8 cellular contexts compared by ENCODE assay signal in genomic region chr12:66303316-66303804, GRCh38. TPM values are rescaled to one million over a fixed set of nuclear protein-coding genes. Genes with fewer than 3 reads are reported as not detected.
A peak's percentile ranks its signal among the peaks of the same experiment; 100 is the strongest.
DNase-seq lines count a peak whose midpoint lies in the region; ATAC-seq, FAIRE-seq and TF ChIP-seq lines count a peak whose summit lies in the region.
"Not testable (repeated sequence)": the region's sequence is repeated elsewhere in the genome, so short reads cannot be mapped to it uniquely, and the experiment has no call there.

No MANE protein-coding gene starts in this region.

- not testable (repeated sequence) for H2BK5ac ChIP-seq in H1 (ENCODE audit: low read depth, low read length)

- CTCF ChIA-PET in H1 (lab: Charles Lee; ENCODE audit: partially characterized antibody): interaction anchor here (1.3 to 1.9 kb wide), 2 partner anchors 33 to 35 kb away, joined by 3 to 8 read pairs; no protein-coding TSS in a partner anchor

- peak overlapping the region; percentile 87 for H3K4me2 ChIP-seq in MM.1S (ENCODE audit: low read depth, low read length)
- H3K4me2 ChIP-seq in H1 (ENCODE audit: insufficient read depth in 1 of 2, low read depth in 2 of 2, low read length in 2 of 2): peak overlapping the region; percentile 69 to 89

- not testable (repeated sequence) for H2BK20ac ChIP-seq in H1 (ENCODE audit: low read length)

- H2BK15ac ChIP-seq in H1 (ENCODE audit: low read length): not testable (repeated sequence)

- H4K91ac ChIP-seq in H1 (replicated peaks; ENCODE audit: insufficient read length, low read length): not testable (repeated sequence)

- not testable (repeated sequence) for H3K23me2 ChIP-seq in H1 (ENCODE audit: low read depth, low read length)

- H3K4me1 ChIP-seq in MM.1S (ENCODE audit: low read length) (peaks cover 13% of the 10 kb centered on the region; the same call in 1 of the 2 replicates), mucosa of stomach (ENCODE audit: control insufficient read depth, insufficient read depth, low read length) (peaks cover 12% of the 10 kb centered on the region), thoracic aorta (ENCODE audit: control insufficient read depth in 1 of 2, low read depth in 2 of 2) (peaks cover 0 to 13% of the 10 kb centered on the region in 2 donors)
- not testable (repeated sequence) for H3K4me1 ChIP-seq in H1 (replicated peaks in 1 of 4; ENCODE audit: control insufficient read depth in 3 of 4, insufficient read depth in 4 of 4, low read length in 3 of 4)

- H3K9me3 ChIP-seq in MM.1S (replicated peaks; ENCODE audit: insufficient read depth, low read length); H1 (ENCODE audit: insufficient read depth in 2 of 2, low read depth in 1 of 2, low read length in 1 of 2); mucosa of stomach (ENCODE audit: control insufficient read depth, low read length); thoracic aorta: not testable (repeated sequence)

- not testable (repeated sequence) for H3K23ac ChIP-seq in H1 (ENCODE audit: insufficient read length)

- H3K79me2 ChIP-seq in MM.1S (ENCODE audit: low read length): peaks cover 31% of the 10 kb centered on the region
- H3K79me2 ChIP-seq in H1 (ENCODE audit: control insufficient read depth in 1 of 2, insufficient read depth in 2 of 2, low read length in 2 of 2): not testable (repeated sequence)

- not testable (repeated sequence) for H2AFZ ChIP-seq in MM.1S (ENCODE audit: low read length); H1 (ENCODE audit: low read length)

- not testable (repeated sequence) for H4K20me1 ChIP-seq in MM.1S (ENCODE audit: insufficient read depth, low read length); H1 (replicated peaks in 1 of 2; ENCODE audit: control insufficient read depth in 1 of 2, insufficient read depth in 2 of 2, low read length in 2 of 2)

- H3K9me3 Mint-ChIP-seq in activated T-cell treated with anti-CD3 and anti-CD28 coated beads, Interleukin-2, amount 50 U/mL, for 24 hours: not testable (repeated sequence)

- H2BK12ac ChIP-seq in H1 (ENCODE audit: low read depth, low read length): not testable (repeated sequence)

- peak overlapping the region; percentile 100 for H3K27ac Mint-ChIP-seq in activated T-cell treated with anti-CD3 and anti-CD28 coated beads, Interleukin-2, amount 50 U/mL, for 24 hours

- H2BK120ac ChIP-seq in H1 (replicated peaks; ENCODE audit: low read depth, low read length): not testable (repeated sequence)

- ATAC-seq in GM19468 (IDR thresholded peaks at IDR 0.05; ENCODE audit: extremely low read depth, unreplicated experiment) (peak; percentile 48), HG02973 (IDR thresholded peaks at IDR 0.05; ENCODE audit: unreplicated experiment) (peak; percentile 68)
- ATAC-seq in thoracic aorta (ENCODE audit: insufficient number of reproducible peaks, low FRiP score, low read depth): not testable (repeated sequence)

- TF ChIP-seq CTCF in GM10266 (IDR thresholded peaks at IDR 0.05; ENCODE audit: control insufficient read depth, insufficient read depth, low read depth, missing control alignments); MM.1S (IDR thresholded peaks at IDR 0.05; ENCODE audit: low read length); H1 (IDR thresholded peaks at IDR 0.05; ENCODE audit: control extremely low read depth in 1 of 3, insufficient read depth in 1 of 3, low read depth in 1 of 3, low read length in 3 of 3); thoracic aorta (IDR thresholded peaks at IDR 0.05): not testable (repeated sequence)

- H3K4me3 ChIP-seq in MM.1S (ENCODE audit: low read length) (peak overlapping the region; percentile 92), H1 (ENCODE audit: extremely low read depth in 1 of 4, insufficient read depth in 2 of 4, low read depth in 3 of 4, low read length in 4 of 4) (peak overlapping the region in 2 of 4 experiments; percentile 31 to 95; a peak in 5 of 8 replicates), mucosa of stomach (ENCODE audit: low read length) (peak overlapping the region; percentile 60), thoracic aorta (peak overlapping the region; percentile 97)

- peak overlapping the region; percentile 99 for H3K4me3 Mint-ChIP-seq in activated T-cell treated with anti-CD3 and anti-CD28 coated beads, Interleukin-2, amount 50 U/mL, for 24 hours

- H3K79me1 ChIP-seq in H1 (ENCODE audit: low read depth, low read length): not testable (repeated sequence)

- not testable (repeated sequence) for H4K5ac ChIP-seq in H1 (ENCODE audit: insufficient read length, low read depth, low read length)

- peaks cover 52% of the 10 kb centered on the region for H3K36me3 Mint-ChIP-seq in activated T-cell treated with anti-CD3 and anti-CD28 coated beads, Interleukin-2, amount 50 U/mL, for 24 hours (ENCODE audit: low read depth)

- POLR2A ChIA-PET in H1 (lab: Charles Lee; ENCODE audit: partially characterized antibody): interaction anchor here (0.6 to 1.2 kb wide), 4 partner anchors 9 to 343 kb away, joined by 3 to 4 read pairs (median 4); no protein-coding TSS in a partner anchor

- H3K4me1 Mint-ChIP-seq in activated T-cell treated with anti-CD3 and anti-CD28 coated beads, Interleukin-2, amount 50 U/mL, for 24 hours (ENCODE audit: low read depth): peaks cover 52% of the 10 kb centered on the region

- DNase-seq in GM10266 (ENCODE audit: extremely low spot score) (peak; percentile 18), MM.1S (peak; percentile 80)
- DNase-seq in activated T-cell treated with anti-CD3 and anti-CD28 coated beads, Interleukin-2, amount 50 U/mL, for 24 hours: peak; percentile 56
- DNase-seq in H1 (ENCODE audit: low read depth in 1 of 2, low spot score in 2 of 2); thoracic aorta (ENCODE audit: low spot score): not testable (repeated sequence)

- peak overlapping the region; percentile 87 for H3K9ac ChIP-seq in MM.1S (ENCODE audit: low read length)
- not testable (repeated sequence) for H3K9ac ChIP-seq in H1 (replicated peaks in 1 of 4; ENCODE audit: extremely low read depth in 1 of 4, low read depth in 3 of 4, low read length in 3 of 4)
- peak overlapping the region; percentile 79 for H3K9ac ChIP-seq in mucosa of stomach (ENCODE audit: low read length)

- 82% methylated on average over 14 of the region's 14 CpGs; no CpG with 5 or more reads in 1 of the 2 experiments for WGBS in H1 (ENCODE audit: extremely low coverage in 1 of 2, insufficient coverage in 1 of 2, insufficient read length in 1 of 2, insufficient replicate concordance in 2 of 2, low coverage in 1 of 2, low lambda C conversion rate in 2 of 2, missing lambda C conversion rate in 1 of 2), 2 experiments

- not testable (repeated sequence) for H3K36me3 ChIP-seq in MM.1S (replicated peaks; ENCODE audit: insufficient read depth, low read length); mucosa of stomach (ENCODE audit: control insufficient read depth, insufficient read depth, low read length); thoracic aorta
- H3K36me3 ChIP-seq in H1 (ENCODE audit: control insufficient read depth in 2 of 4, insufficient read depth in 4 of 4, low read length in 3 of 4): peaks cover 0 to 15% (median 3%) of the 10 kb centered on the region in 4 experiments; a peak in 3 of 8 replicates

- H3K4ac ChIP-seq in H1 (replicated peaks; ENCODE audit: insufficient read length, low read depth, low read length): not testable (repeated sequence)

- H3K27me3 ChIP-seq in MM.1S (replicated peaks; ENCODE audit: insufficient read depth, low read length); H1 (replicated peaks in 1 of 4; ENCODE audit: control insufficient read depth in 3 of 4, extremely low read depth in 1 of 4, insufficient read depth in 3 of 4, low read length in 3 of 4); mucosa of stomach (ENCODE audit: control insufficient read depth, insufficient read depth, low read length); thoracic aorta (replicated peaks; ENCODE audit: insufficient read depth): not testable (repeated sequence)

- not testable (repeated sequence) for TF ChIP-seq EP300 in H1 (IDR thresholded peaks at IDR 0.05; ENCODE audit: borderline replicate concordance in 1 of 2, low read depth in 2 of 2, low read length in 2 of 2)

- not testable (repeated sequence) for H3K56ac ChIP-seq in H1 (replicated peaks; ENCODE audit: insufficient read length, low read depth, low read length)

- not testable (repeated sequence) for H4K8ac ChIP-seq in H1 (ENCODE audit: extremely low read depth, insufficient read depth, low read length)

- TF ChIP-seq POLR2A in H1 (IDR thresholded peaks at IDR 0.05; ENCODE audit: control extremely low read depth in 1 of 2, low read depth in 2 of 2, low read length in 2 of 2): not testable (repeated sequence)

- peak overlapping the region; percentile 98; the same call in 1 of the 2 replicates for H3K27ac ChIP-seq in MM.1S (ENCODE audit: low read length)
- not testable (repeated sequence) for H3K27ac ChIP-seq in H1 (ENCODE audit: low read depth, low read length); thoracic aorta

- H3K9me2 ChIP-seq in MM.1S (replicated peaks; ENCODE audit: insufficient read depth, low read length): not testable (repeated sequence)

- peaks cover 22% of the 10 kb centered on the region for H3F3A ChIP-seq in MM.1S (ENCODE audit: insufficient read depth, low read length)

- not testable (repeated sequence) for H3K27me3 Mint-ChIP-seq in activated T-cell treated with anti-CD3 and anti-CD28 coated beads, Interleukin-2, amount 50 U/mL, for 24 hours

- not testable (repeated sequence) for TF ChIP-seq RAD21 in H1 (IDR thresholded peaks at IDR 0.05 in 1 of 2, conservative IDR thresholded peaks at IDR 0.05 in 1 of 2; ENCODE audit: low read depth in 2 of 2, low read length in 2 of 2)

- not testable (repeated sequence) for H2AK5ac ChIP-seq in H1 (ENCODE audit: low read depth, low read length)

- not testable (repeated sequence) for H3K14ac ChIP-seq in H1 (ENCODE audit: insufficient read length)

- H3K18ac ChIP-seq in H1 (ENCODE audit: extremely low read depth, low read length): not testable (repeated sequence)

- not testable (repeated sequence) for FAIRE-seq in H1 (lab: Jason Lieb, UNC)

RNA-seq across cellular contexts. Expression of gene HELB, which starts 1.1 kb away (rescaled TPM):
- 6.5 and 7.6 TPM in 2 replicates for total RNA-seq in H1 (2021; fragmentation: NEBNext Ultra II Directional; extraction: Animal tissue kit (Norgen Biotek cat#: 25700))
- 1.4 and 1.8 TPM in 2 replicates for polyA plus RNA-seq in H1 (2011; rRNA removed)
- 1.8 TPM for polyA plus RNA-seq in H1 (2011; cell fraction: cytosol; rRNA removed)
- polyA plus RNA-seq in H1 (2011; cell fraction: nucleus; rRNA removed): 2.0 TPM
- polyA plus RNA-seq in H1 (2012, experiment 1 of 2): 1.1 to 2.3 TPM (median 1.5 TPM) in 4 replicates
- 0.08 TPM for polyA plus RNA-seq in H1 (2012, experiment 2 of 2)
- 2.3 TPM for polyA plus RNA-seq in H1 (2013, experiment 1 of 2)
- 2.2 TPM for polyA plus RNA-seq in H1 (2013, experiment 2 of 2)
- 6.8 and 8.2 TPM in 2 replicates for polyA minus RNA-seq in H1 (2011; rRNA and poly(A)+ RNA removed)
- polyA minus RNA-seq in H1 (2011; cell fraction: cytosol; rRNA and poly(A)+ RNA removed): 3.5 TPM
- 17.4 TPM for polyA minus RNA-seq in H1 (2011; cell fraction: nucleus; rRNA and poly(A)+ RNA removed)
- 10 to 100 TPM in 1 of 2 donors, 1 to 10 TPM in 1; 1.2 to 10.2 TPM for total RNA-seq in thoracic aorta
